1 cellular context compared by ENCODE assay signal in the genomic region with DNA sequence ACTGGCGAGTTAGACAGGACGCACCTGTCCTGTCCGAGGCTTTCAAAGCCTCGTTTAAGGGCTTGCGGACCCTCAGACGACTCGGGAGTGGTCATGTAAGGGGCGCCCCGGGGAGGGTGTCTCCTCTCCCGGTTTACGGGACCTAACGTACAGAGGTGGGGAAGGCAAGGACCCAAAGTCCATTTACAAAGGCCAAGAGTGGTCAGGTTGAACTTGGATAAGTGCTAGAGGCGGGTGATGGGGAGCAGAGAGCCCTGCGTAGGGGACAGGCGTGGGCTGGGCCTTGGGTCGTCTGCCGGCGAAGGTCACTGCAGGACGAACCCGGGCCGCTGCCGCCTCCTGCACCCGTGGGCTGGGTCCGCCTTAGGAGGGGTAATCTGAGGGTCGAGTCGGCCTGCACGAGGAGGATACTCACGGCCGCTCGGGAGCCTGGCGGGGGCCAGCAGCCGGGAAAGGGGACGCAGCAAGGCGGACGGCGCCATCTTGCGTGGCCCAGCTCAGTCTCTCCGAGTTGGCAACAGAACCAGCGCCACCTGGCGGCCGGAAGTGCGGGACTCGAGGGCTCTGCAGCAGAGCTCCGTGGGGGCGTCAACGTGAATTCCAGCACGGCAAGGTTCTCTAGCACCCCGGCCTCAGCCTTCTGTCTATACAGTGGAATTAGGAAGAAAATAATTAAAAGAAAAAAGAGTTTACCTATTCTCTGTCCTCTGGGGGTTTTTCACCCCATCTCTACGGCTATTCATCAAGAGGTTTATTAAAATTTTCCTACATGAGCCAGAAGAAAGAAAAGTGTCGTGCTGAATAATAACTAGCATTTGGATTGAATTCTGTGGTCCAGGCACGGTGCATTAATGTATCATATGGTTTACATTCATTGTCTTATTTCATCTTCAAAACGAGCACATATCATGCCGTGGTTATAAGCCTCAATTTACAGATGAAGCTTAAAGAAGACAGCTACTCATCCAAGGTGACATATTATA.
TF ChIP-seq lines count a peak whose summit lies in the region.

No MANE protein-coding gene starts in this region.

TF ChIP-seq in K562, 482 proteins besides CTCF, POLR2A, EP300 and RAD21 (continues in another document):
- TF ChIP-seq SMAD1 (IDR thresholded peaks at IDR 0.05; ENCODE audit: low read depth, low read length, partially characterized antibody) (peak; percentile 42), TAF15 (IDR thresholded peaks at IDR 0.05; ENCODE audit: low read depth, low read length) (no peak), POLR2G (IDR thresholded peaks at IDR 0.05; ENCODE audit: low read depth, low read length) (peak; percentile 98), DMBX1 (CRISPR knock-in tag; IDR thresholded peaks at IDR 0.05; ENCODE audit: borderline replicate concordance) (0 out of 2 replicates have a peak, but pooled peaks have one; percentile 43), SLC30A9 (CRISPR knock-in tag; IDR thresholded peaks at IDR 0.05) (no peak), SAFB (IDR thresholded peaks at IDR 0.05; ENCODE audit: borderline replicate concordance, low read depth, low read length) (peak; percentile 61; the same call in 1 of the 2 replicates), CEBPB (tag; IDR thresholded peaks at IDR 0.05) (no peak), SP1 (CRISPR knock-in tag; IDR thresholded peaks at IDR 0.05) (peak; percentile 64), ZNF217 (CRISPR knock-in tag; IDR thresholded peaks at IDR 0.05) (no peak), MED1 (CRISPR knock-in tag; IDR thresholded peaks at IDR 0.05; ENCODE audit: borderline replicate concordance) (no peak), ZNF174 (CRISPR knock-in tag; IDR thresholded peaks at IDR 0.05) (no peak), ZNF41 (CRISPR knock-in tag; conservative IDR thresholded peaks at IDR 0.05) (no peak), PHF21A (IDR thresholded peaks at IDR 0.05; ENCODE audit: borderline replicate concordance, low read depth) (0 out of 2 replicates have a peak, but pooled peaks have one; percentile 53), ESRRA (IDR thresholded peaks at IDR 0.05; ENCODE audit: borderline replicate concordance, low read depth) (peak; percentile 90), ZBTB17 (CRISPR knock-in tag; IDR thresholded peaks at IDR 0.05) (peak; percentile 42; the same call in 1 of the 2 replicates), ETV5 (CRISPR knock-in tag; IDR thresholded peaks at IDR 0.05; ENCODE audit: low read depth) (peak; percentile 100), KLF6 (CRISPR knock-in tag; IDR thresholded peaks at IDR 0.05; ENCODE audit: borderline replicate concordance) (no peak), BHLHE40 (IDR thresholded peaks at IDR 0.05; ENCODE audit: low read length) (0 out of 2 replicates have a peak, but pooled peaks have one; percentile 27), NCOR1 (IDR thresholded peaks at IDR 0.05) (0 out of 2 replicates have a peak, but pooled peaks have one; percentile 40), STAG1 (CRISPR knock-in tag; IDR thresholded peaks at IDR 0.05; ENCODE audit: borderline replicate concordance) (no peak), MEF2D (tag; conservative IDR thresholded peaks at IDR 0.05; ENCODE audit: low read depth) (no peak), SPI1 (IDR thresholded peaks at IDR 0.05; ENCODE audit: borderline replicate concordance, low read depth, low read length) (no peak), ZBTB7A (IDR thresholded peaks at IDR 0.05; ENCODE audit: borderline replicate concordance, control insufficient read depth, low read depth, low read length) (peak; percentile 78; the same call in 1 of the 2 replicates), POLR2H (tag; IDR thresholded peaks at IDR 0.05; ENCODE audit: low read depth) (peak; percentile 43; the same call in 1 of the 2 replicates), ZKSCAN8 (CRISPR knock-in tag; IDR thresholded peaks at IDR 0.05) (no peak), CC2D1A (IDR thresholded peaks at IDR 0.05) (peak; percentile 44; the same call in 1 of the 2 replicates), NONO (IDR thresholded peaks at IDR 0.05; ENCODE audit: low read depth in 2 of 2, low read length in 1 of 2) (peak; percentile 45 to 53; a peak in 1 of 4 replicates), DDX20 (tag; IDR thresholded peaks at IDR 0.05; ENCODE audit: low read depth) (no peak), SUPT5H (IDR thresholded peaks at IDR 0.05) (peak; percentile 89), HCFC1 (IDR thresholded peaks at IDR 0.05; ENCODE audit: low read depth, low read length) (peak; percentile 66), HDAC6 (IDR thresholded peaks at IDR 0.05; ENCODE audit: low read depth, low read length) (no peak), PML (IDR thresholded peaks at IDR 0.05; ENCODE audit: low read length) (peak; percentile 52; the same call in 1 of the 2 replicates), L3MBTL2 (IDR thresholded peaks at IDR 0.05) (peak; percentile 73; the same call in 1 of the 2 replicates), NFE2 (IDR thresholded peaks at IDR 0.05; ENCODE audit: low read depth) (peak; percentile 36; the same call in 1 of the 2 replicates), JUN (IDR thresholded peaks at IDR 0.05; ENCODE audit: borderline replicate concordance, low read depth, low read length) (peak; percentile 27; the same call in 1 of the 2 replicates), JUN (CRISPR knock-in tag; IDR thresholded peaks at IDR 0.05; ENCODE audit: borderline replicate concordance) (no peak), ELF2 (CRISPR knock-in tag; IDR thresholded peaks at IDR 0.05) (0 out of 2 replicates have a peak, but pooled peaks have one; percentile 31), NR2C2 (CRISPR knock-in tag; IDR thresholded peaks at IDR 0.05) (0 out of 2 replicates have a peak, but pooled peaks have one; percentile 59), NR2C2 (tag; IDR thresholded peaks at IDR 0.05) (peak; percentile 33), ZSCAN29 (IDR thresholded peaks at IDR 0.05) (no peak), EP400 (IDR thresholded peaks at IDR 0.05) (peak; percentile 92), BRD9 (IDR thresholded peaks at IDR 0.05; ENCODE audit: low read depth, partially characterized antibody) (peak; percentile 65), FOXP1 (CRISPR knock-in tag; IDR thresholded peaks at IDR 0.05) (peak; percentile 91), XRCC4 (IDR thresholded peaks at IDR 0.05; ENCODE audit: extremely low read depth, insufficient read depth, insufficient read length) (no peak), ZBED1 (IDR thresholded peaks at IDR 0.05) (peak; percentile 80; the same call in 1 of the 2 replicates), ZNF184 (CRISPR knock-in tag; IDR thresholded peaks at IDR 0.05) (no peak), KLF16 (IDR thresholded peaks at IDR 0.05) (peak; percentile 54; the same call in 1 of the 2 replicates)
- TF ChIP-seq, protein P1, sequence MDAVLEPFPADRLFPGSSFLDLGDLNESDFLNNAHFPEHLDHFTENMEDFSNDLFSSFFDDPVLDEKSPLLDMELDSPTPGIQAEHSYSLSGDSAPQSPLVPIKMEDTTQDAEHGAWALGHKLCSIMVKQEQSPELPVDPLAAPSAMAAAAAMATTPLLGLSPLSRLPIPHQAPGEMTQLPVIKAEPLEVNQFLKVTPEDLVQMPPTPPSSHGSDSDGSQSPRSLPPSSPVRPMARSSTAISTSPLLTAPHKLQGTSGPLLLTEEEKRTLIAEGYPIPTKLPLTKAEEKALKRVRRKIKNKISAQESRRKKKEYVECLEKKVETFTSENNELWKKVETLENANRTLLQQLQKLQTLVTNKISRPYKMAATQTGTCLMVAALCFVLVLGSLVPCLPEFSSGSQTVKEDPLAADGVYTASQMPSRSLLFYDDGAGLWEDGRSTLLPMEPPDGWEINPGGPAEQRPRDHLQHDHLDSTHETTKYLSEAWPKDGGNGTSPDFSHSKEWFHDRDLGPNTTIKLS (IDR thresholded peaks at IDR 0.05; ENCODE audit: borderline replicate concordance, low read depth): peak; percentile 82; the same call in 1 of the 2 replicates
- TF ChIP-seq, protein P2, sequence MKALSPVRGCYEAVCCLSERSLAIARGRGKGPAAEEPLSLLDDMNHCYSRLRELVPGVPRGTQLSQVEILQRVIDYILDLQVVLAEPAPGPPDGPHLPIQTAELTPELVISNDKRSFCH (CRISPR knock-in tag; IDR thresholded peaks at IDR 0.05): no peak
- TF ChIP-seq, protein P2 (tag; IDR thresholded peaks at IDR 0.05): 0 out of 2 replicates have a peak, but pooled peaks have one; percentile 74
- TF ChIP-seq, protein P3, sequence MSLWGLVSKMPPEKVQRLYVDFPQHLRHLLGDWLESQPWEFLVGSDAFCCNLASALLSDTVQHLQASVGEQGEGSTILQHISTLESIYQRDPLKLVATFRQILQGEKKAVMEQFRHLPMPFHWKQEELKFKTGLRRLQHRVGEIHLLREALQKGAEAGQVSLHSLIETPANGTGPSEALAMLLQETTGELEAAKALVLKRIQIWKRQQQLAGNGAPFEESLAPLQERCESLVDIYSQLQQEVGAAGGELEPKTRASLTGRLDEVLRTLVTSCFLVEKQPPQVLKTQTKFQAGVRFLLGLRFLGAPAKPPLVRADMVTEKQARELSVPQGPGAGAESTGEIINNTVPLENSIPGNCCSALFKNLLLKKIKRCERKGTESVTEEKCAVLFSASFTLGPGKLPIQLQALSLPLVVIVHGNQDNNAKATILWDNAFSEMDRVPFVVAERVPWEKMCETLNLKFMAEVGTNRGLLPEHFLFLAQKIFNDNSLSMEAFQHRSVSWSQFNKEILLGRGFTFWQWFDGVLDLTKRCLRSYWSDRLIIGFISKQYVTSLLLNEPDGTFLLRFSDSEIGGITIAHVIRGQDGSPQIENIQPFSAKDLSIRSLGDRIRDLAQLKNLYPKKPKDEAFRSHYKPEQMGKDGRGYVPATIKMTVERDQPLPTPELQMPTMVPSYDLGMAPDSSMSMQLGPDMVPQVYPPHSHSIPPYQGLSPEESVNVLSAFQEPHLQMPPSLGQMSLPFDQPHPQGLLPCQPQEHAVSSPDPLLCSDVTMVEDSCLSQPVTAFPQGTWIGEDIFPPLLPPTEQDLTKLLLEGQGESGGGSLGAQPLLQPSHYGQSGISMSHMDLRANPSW (CRISPR knock-in tag; IDR thresholded peaks at IDR 0.05): 0 out of 2 replicates have a peak, but pooled peaks have one; percentile 18
- TF ChIP-seq, protein P4, sequence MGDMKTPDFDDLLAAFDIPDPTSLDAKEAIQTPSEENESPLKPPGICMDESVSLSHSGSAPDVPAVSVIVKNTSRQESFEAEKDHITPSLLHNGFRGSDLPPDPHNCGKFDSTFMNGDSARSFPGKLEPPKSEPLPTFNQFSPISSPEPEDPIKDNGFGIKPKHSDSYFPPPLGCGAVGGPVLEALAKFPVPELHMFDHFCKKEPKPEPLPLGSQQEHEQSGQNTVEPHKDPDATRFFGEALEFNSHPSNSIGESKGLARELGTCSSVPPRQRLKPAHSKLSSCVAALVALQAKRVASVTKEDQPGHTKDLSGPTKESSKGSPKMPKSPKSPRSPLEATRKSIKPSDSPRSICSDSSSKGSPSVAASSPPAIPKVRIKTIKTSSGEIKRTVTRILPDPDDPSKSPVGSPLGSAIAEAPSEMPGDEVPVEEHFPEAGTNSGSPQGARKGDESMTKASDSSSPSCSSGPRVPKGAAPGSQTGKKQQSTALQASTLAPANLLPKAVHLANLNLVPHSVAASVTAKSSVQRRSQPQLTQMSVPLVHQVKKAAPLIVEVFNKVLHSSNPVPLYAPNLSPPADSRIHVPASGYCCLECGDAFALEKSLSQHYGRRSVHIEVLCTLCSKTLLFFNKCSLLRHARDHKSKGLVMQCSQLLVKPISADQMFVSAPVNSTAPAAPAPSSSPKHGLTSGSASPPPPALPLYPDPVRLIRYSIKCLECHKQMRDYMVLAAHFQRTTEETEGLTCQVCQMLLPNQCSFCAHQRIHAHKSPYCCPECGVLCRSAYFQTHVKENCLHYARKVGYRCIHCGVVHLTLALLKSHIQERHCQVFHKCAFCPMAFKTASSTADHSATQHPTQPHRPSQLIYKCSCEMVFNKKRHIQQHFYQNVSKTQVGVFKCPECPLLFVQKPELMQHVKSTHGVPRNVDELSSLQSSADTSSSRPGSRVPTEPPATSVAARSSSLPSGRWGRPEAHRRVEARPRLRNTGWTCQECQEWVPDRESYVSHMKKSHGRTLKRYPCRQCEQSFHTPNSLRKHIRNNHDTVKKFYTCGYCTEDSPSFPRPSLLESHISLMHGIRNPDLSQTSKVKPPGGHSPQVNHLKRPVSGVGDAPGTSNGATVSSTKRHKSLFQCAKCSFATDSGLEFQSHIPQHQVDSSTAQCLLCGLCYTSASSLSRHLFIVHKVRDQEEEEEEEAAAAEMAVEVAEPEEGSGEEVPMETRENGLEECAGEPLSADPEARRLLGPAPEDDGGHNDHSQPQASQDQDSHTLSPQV (IDR thresholded peaks at IDR 0.05): peak; percentile 76
- TF ChIP-seq, protein P5, sequence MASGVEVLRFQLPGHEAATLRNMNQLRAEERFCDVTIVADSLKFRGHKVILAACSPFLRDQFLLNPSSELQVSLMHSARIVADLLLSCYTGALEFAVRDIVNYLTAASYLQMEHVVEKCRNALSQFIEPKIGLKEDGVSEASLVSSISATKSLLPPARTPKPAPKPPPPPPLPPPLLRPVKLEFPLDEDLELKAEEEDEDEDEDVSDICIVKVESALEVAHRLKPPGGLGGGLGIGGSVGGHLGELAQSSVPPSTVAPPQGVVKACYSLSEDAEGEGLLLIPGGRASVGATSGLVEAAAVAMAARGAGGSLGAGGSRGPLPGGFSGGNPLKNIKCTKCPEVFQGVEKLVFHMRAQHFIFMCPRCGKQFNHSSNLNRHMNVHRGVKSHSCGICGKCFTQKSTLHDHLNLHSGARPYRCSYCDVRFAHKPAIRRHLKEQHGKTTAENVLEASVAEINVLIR (CRISPR knock-in tag; IDR thresholded peaks at IDR 0.05): 0 out of 2 replicates have a peak, but pooled peaks have one; percentile 6
- TF ChIP-seq, protein P6, sequence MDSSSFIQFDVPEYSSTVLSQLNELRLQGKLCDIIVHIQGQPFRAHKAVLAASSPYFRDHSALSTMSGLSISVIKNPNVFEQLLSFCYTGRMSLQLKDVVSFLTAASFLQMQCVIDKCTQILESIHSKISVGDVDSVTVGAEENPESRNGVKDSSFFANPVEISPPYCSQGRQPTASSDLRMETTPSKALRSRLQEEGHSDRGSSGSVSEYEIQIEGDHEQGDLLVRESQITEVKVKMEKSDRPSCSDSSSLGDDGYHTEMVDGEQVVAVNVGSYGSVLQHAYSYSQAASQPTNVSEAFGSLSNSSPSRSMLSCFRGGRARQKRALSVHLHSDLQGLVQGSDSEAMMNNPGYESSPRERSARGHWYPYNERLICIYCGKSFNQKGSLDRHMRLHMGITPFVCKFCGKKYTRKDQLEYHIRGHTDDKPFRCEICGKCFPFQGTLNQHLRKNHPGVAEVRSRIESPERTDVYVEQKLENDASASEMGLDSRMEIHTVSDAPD (CRISPR knock-in tag; IDR thresholded peaks at IDR 0.05): no peak
- TF ChIP-seq, protein P7, sequence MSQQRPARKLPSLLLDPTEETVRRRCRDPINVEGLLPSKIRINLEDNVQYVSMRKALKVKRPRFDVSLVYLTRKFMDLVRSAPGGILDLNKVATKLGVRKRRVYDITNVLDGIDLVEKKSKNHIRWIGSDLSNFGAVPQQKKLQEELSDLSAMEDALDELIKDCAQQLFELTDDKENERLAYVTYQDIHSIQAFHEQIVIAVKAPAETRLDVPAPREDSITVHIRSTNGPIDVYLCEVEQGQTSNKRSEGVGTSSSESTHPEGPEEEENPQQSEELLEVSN (IDR thresholded peaks at IDR 0.05; ENCODE audit: borderline replicate concordance in 1 of 2, extremely low read depth in 1 of 2, insufficient read depth in 1 of 2, insufficient read length in 1 of 2, low read depth in 1 of 2, low read length in 1 of 2, poor library complexity in 1 of 2, severe bottlenecking in 1 of 2): peak; percentile 35 to 65
